ENCODE assay signal across 8 cellular contexts in genomic region chr10:55629792-55630490, GRCh38.
DNase-seq lines count a peak whose midpoint lies in the region; ATAC-seq and TF ChIP-seq lines count a peak whose summit lies in the region.

No MANE protein-coding gene starts in this region.

- TF ChIP-seq POLR2A in body of pancreas (IDR thresholded peaks at IDR 0.05): no peak

- H3K4me1 ChIP-seq in body of pancreas: peaks cover 22% of the 10 kb centered on the region

- peak; percentile 47 for ATAC-seq in HG02759 (IDR thresholded peaks at IDR 0.05; ENCODE audit: unreplicated experiment)
- ATAC-seq in body of pancreas: peak; percentile 52
- ATAC-seq in HG02970 (IDR thresholded peaks at IDR 0.05; ENCODE audit: low FRiP score, unreplicated experiment): no peak

- DNase-seq in AG09309 (ENCODE audit: low read depth) (no peak), body of pancreas (peak; percentile 36 to 60 (median 46)), left kidney (ENCODE audit: low read depth, low spot score) (peak; percentile 93), HPDE6-E6E7 (ENCODE audit: extremely low spot score) (no peak), NCI-H1092 treated with DMSO at 0.1 percent for 48 hours (lab: John Stamatoyannopoulos, UW) (no peak), epidermal melanocyte (ENCODE audit: insufficient read length, low spot score) (no peak)

- no peaks in the 10 kb centered on the region for H3K9me3 ChIP-seq in body of pancreas

- H3K36me3 ChIP-seq in body of pancreas (replicated peaks in 1 of 2; ENCODE audit: insufficient read depth in 1 of 2, low read depth in 2 of 2): no peaks in the 10 kb centered on the region

- no peak overlapping the region for H3K4me3 ChIP-seq in AG09309 (ENCODE audit: control insufficient read depth, low read depth, low read length)
- no peak overlapping the region for H3K4me3 ChIP-seq in body of pancreas

- no peak overlapping the region for H3K27ac ChIP-seq in body of pancreas

- TF ChIP-seq CTCF in AG09309 (IDR thresholded peaks at IDR 0.05; ENCODE audit: control insufficient read depth, insufficient read depth, low read depth, low read length, missing control alignments) (peak; percentile 28), body of pancreas (IDR thresholded peaks at IDR 0.05) (peak; percentile 20 to 55 (median 44))

- intact Hi-C loops in body of pancreas (cut with DNase I): no loop called here

- no peaks in the 10 kb centered on the region for H3K27me3 ChIP-seq in body of pancreas

- WGBS in body of pancreas, 2 donors: 3 to 6% methylated on average over 21 of the region's 21 CpGs

Comparison
In these comparisons a context has a peak if more than half of its experiments do, and no peak if none do; other contexts are left out.
1. DNase-seq: peak in body of pancreas (4 of 4) and left kidney (single experiment); none in AG09309 (single experiment), HPDE6-E6E7 (single experiment), NCI-H1092 treated with DMSO at 0.1 percent for 48 hours (single experiment) and epidermal melanocyte (single experiment).